In genomic region chr3:38030126-38031021, GRCh38 we compare ENCODE assay signal across 9 cellular contexts. TPM values are rescaled to one million over a fixed set of nuclear protein-coding genes. Genes with fewer than 3 reads are reported as not detected.
A peak's percentile ranks its signal among the peaks of the same experiment; 100 is the strongest.
DNase-seq lines count a peak whose midpoint lies in the region; ATAC-seq and TF ChIP-seq lines count a peak whose summit lies in the region.
"Had no signal": no experiment of that assay in that cellular context is flagged by ENCODE, and none has a peak within 500 bp of the region (broad histone marks: within the 10 kb centered on the region; RNA-seq: fewer than 3 reads in every experiment).

No MANE protein-coding gene starts in this region.

- H3K9me3 ChIP-seq in mesodermal cell (ENCODE audit: control insufficient read depth, low read length): no peaks in the 10 kb centered on the region
- H3K9me3 ChIP-seq in tibial artery: no peaks in the 10 kb centered on the region

- intact Hi-C loops in tibial artery (cut with DNase I; ENCODE audit: low total_unique reads): loop anchor here (10.0 kb wide), 2 partner anchors 104 to 134 kb away; partner anchors contain the start of genes ACAA1, MYD88 and OXSR1

- H3K36me3 Mint-ChIP-seq in activated T-cell treated with anti-CD3 and anti-CD28 coated beads, Interleukin-2, amount 50 U/mL, for 4 hours (ENCODE audit: insufficient read depth): no peaks in the 10 kb centered on the region

- H3K36me3 ChIP-seq in mesodermal cell (ENCODE audit: control insufficient read depth, insufficient read depth, low read length) (peaks cover 4% of the 10 kb centered on the region), tibial artery (no peaks in the 10 kb centered on the region)

- ATAC-seq in activated T-cell treated with anti-CD3 and anti-CD28 coated beads, Interleukin-2, amount 50 U/mL, for 4 hours: no peak

- H3K4me3 ChIP-seq in choroid plexus epithelial cell (ENCODE audit: low read depth, low read length) (peak overlapping the region; percentile 65), mesodermal cell (ENCODE audit: extremely low read depth, insufficient read depth, low read length, poor library complexity, severe bottlenecking) (peak overlapping the region; percentile 58), tibial artery (peak overlapping the region; percentile 95 to 98)

- peak overlapping the region; percentile 57 for H3K27ac ChIP-seq in mesodermal cell (ENCODE audit: low read depth, low read length, severe bottlenecking)
- H3K27ac ChIP-seq in tibial artery: peak overlapping the region; percentile 86 to 98

- TF ChIP-seq CTCF in choroid plexus epithelial cell (conservative IDR thresholded peaks at IDR 0.05; ENCODE audit: low read depth, low read length): no peak
- TF ChIP-seq CTCF in tibial artery (IDR thresholded peaks at IDR 0.05): no peak

- H3K4me1 ChIP-seq in mesodermal cell (ENCODE audit: control insufficient read depth, insufficient read depth, low read length, poor library complexity, severe bottlenecking) (peaks cover 22% of the 10 kb centered on the region), tibial artery (peaks cover 0 to 58% (median 52%) of the 10 kb centered on the region in 4 donors)

- H3K27me3 Mint-ChIP-seq in activated T-cell treated with anti-CD3 and anti-CD28 coated beads, Interleukin-2, amount 50 U/mL, for 4 hours (ENCODE audit: low read depth): peaks cover 3% of the 10 kb centered on the region

- no peaks in the 10 kb centered on the region for H3K9me3 Mint-ChIP-seq in activated T-cell treated with anti-CD3 and anti-CD28 coated beads, Interleukin-2, amount 50 U/mL, for 4 hours

- H3K4me3 Mint-ChIP-seq in activated T-cell treated with anti-CD3 and anti-CD28 coated beads, Interleukin-2, amount 50 U/mL, for 4 hours: peak overlapping the region; percentile 53

- H3K27me3 ChIP-seq in tibial artery: no peaks in the 10 kb centered on the region

- no peak for DNase-seq in activated T-cell treated with anti-CD3 and anti-CD28 coated beads, Interleukin-2, amount 50 U/mL, for 4 hours
- no peak for DNase-seq in activated T-cell treated with anti-CD3 and anti-CD28 coated beads, Interleukin-2, amount 50 U/mL, for 48 hours
- DNase-seq in choroid plexus epithelial cell (ENCODE audit: low read depth) (no peak), tibial artery (peak in 1 of 2 donors; percentile 68), NK-92 (lab: John Stamatoyannopoulos, UW; ENCODE audit: unreplicated experiment) (no peak), NCI-H2171 treated with DMSO at 0.1 percent for 48 hours (lab: John Stamatoyannopoulos, UW) (no peak)
- DNase-seq in stimulated activated CD4-positive, alpha-beta T cell treated with anti-CD3 and anti-CD28 coated beads, Interleukin-2, amount 100 ng/mL, for 48 hours: no peak
- DNase-seq: COR-L47 had no signal

- peaks cover 27% of the 10 kb centered on the region for H3K4me1 Mint-ChIP-seq in activated T-cell treated with anti-CD3 and anti-CD28 coated beads, Interleukin-2, amount 50 U/mL, for 4 hours (ENCODE audit: low read depth)

- 59 to 63% methylated on average over 5 to 6 of the region's 8 CpGs for WGBS in mesodermal cell (ENCODE audit: insufficient coverage in 2 of 2), 2 experiments

RNA-seq across cellular contexts. Expression of gene PLCD1, which starts 0.9 kb away (rescaled TPM):
- 1 to 10 TPM; 1.8 to 3.4 (median 1.9) TPM for total RNA-seq in activated T-cell treated with anti-CD3 and anti-CD28 coated beads, Interleukin-2, amount 50 U/mL, for 4 hours
- polyA plus RNA-seq in mesodermal cell (2013, experiment 1 of 2): 56.1 TPM
- polyA plus RNA-seq in mesodermal cell (2013, experiment 2 of 2): 43.3 TPM

RNA-seq across cellular contexts. Expression of gene DLEC1, which starts 8.6 kb away (rescaled TPM):
- under 1 TPM; 0.05 to 0.16 (median 0.08) TPM for total RNA-seq in activated T-cell treated with anti-CD3 and anti-CD28 coated beads, Interleukin-2, amount 50 U/mL, for 4 hours
- 0.11 TPM for polyA plus RNA-seq in mesodermal cell (2013, experiment 1 of 2)
- polyA plus RNA-seq in mesodermal cell (2013, experiment 2 of 2): 0.20 TPM

RNA-seq across cellular contexts. Expression of gene VILL, which starts 39.8 kb away (rescaled TPM):
- total RNA-seq in activated T-cell treated with anti-CD3 and anti-CD28 coated beads, Interleukin-2, amount 50 U/mL, for 4 hours: 10 to 100 TPM; 15.0 to 16.8 (median 16.6) TPM
- 4.1 TPM for polyA plus RNA-seq in mesodermal cell (2013, experiment 1 of 2)
- 2.7 TPM for polyA plus RNA-seq in mesodermal cell (2013, experiment 2 of 2)
